15 cellular contexts compared by ENCODE assay signal in genomic region chr7:115183431-115184057, GRCh38.
DNase-seq lines count a peak whose midpoint lies in the region; FAIRE-seq and TF ChIP-seq lines count a peak whose summit lies in the region.
"Had no signal": no experiment of that assay in that cellular context is flagged by ENCODE, and none has a peak within 500 bp of the region (broad histone marks: within the 10 kb centered on the region; RNA-seq: fewer than 3 reads in every experiment).

No MANE protein-coding gene starts in this region.

- BruUV-seq in endothelial cell of umbilical vein (replicated peaks; lab: Mats Ljungman, UMichigan), result no TSS peak

- 93% methylated on average over 5 of the region's 5 CpGs for WGBS in prostate gland
- 94 to 95% methylated on average over 5 of the region's 5 CpGs for WGBS in GM23248 (ENCODE audit: low coverage in 1 of 2, low lambda C conversion rate in 2 of 2, missing lambda C conversion rate in 2 of 2), 2 experiments

- no peak overlapping the region for H3K27ac Mint-ChIP-seq in activated CD4-positive, alpha-beta T cell treated with anti-CD3 and anti-CD28 coated beads, Interleukin-2, amount 10 ng/mL, durations not matched to agents 24 days and 14 days
- H3K27ac Mint-ChIP-seq: activated CD4-positive, alpha-beta memory T cell treated with anti-CD3 and anti-CD28 coated beads for 36 hours had no signal

- no peaks in the 10 kb centered on the region for H3K9me2 ChIP-seq in GM23248 (ENCODE audit: insufficient read depth)

- H3K9me3 ChIP-seq in endothelial cell of umbilical vein (replicated peaks; ENCODE audit: control insufficient read depth, insufficient read depth, low read length) (no peaks in the 10 kb centered on the region), prostate gland (no peaks in the 10 kb centered on the region), GM23248 (ENCODE audit: low read depth) (no peaks in the 10 kb centered on the region)
- H3K9me3 ChIP-seq: A549, Peyer's patch, thyroid gland had no signal

- H3K4me2 ChIP-seq in endothelial cell of umbilical vein (ENCODE audit: insufficient read depth, low read length) (no peak overlapping the region), GM23248 (ENCODE audit: unreplicated experiment) (no peak overlapping the region)
- H3K4me2 ChIP-seq: A549 had no signal

- H3K4me1 ChIP-seq in endothelial cell of umbilical vein (ENCODE audit: control insufficient read depth, extremely low read depth, insufficient read depth, low read length) (no peaks in the 10 kb centered on the region), prostate gland (replicated peaks) (no peaks in the 10 kb centered on the region), GM23248 (ENCODE audit: insufficient read depth) (no peaks in the 10 kb centered on the region)
- H3K4me1 ChIP-seq: A549, Peyer's patch had no signal

- H3K4me3 ChIP-seq in endothelial cell of umbilical vein (replicated peaks in 1 of 3; ENCODE audit: insufficient read depth in 1 of 3, low read depth in 1 of 3, low read length in 3 of 3) (no peak overlapping the region), retinal pigment epithelial cell (ENCODE audit: low read length) (no peak overlapping the region), prostate gland (no peak overlapping the region), GM23248 (no peak overlapping the region)
- H3K4me3 ChIP-seq: A549, Peyer's patch, thyroid gland had no signal

- H3K79me2 ChIP-seq in endothelial cell of umbilical vein (ENCODE audit: control insufficient read depth, insufficient read depth, low read length) (no peaks in the 10 kb centered on the region), GM23248 (ENCODE audit: insufficient read depth) (no peaks in the 10 kb centered on the region)

- H4K20me1 ChIP-seq in endothelial cell of umbilical vein (replicated peaks; ENCODE audit: control insufficient read depth, extremely low read depth, insufficient read depth, low read length) (no peaks in the 10 kb centered on the region), GM23248 (ENCODE audit: insufficient read depth) (no peaks in the 10 kb centered on the region)

- TF ChIP-seq POLR2A in endothelial cell of umbilical vein (IDR thresholded peaks at IDR 0.05; ENCODE audit: low read depth, low read length) (no peak), prostate gland (IDR thresholded peaks at IDR 0.05) (no peak)

- no peaks in the 10 kb centered on the region for H3K36me3 ChIP-seq in endothelial cell of umbilical vein (ENCODE audit: control insufficient read depth in 2 of 2, extremely low read depth in 1 of 2, insufficient read depth in 2 of 2, low read length in 2 of 2)
- H3K36me3 ChIP-seq in prostate gland, result no peaks in the 10 kb centered on the region
- no peaks in the 10 kb centered on the region for H3K36me3 ChIP-seq in GM23248 (ENCODE audit: low read depth)
- H3K36me3 ChIP-seq: Peyer's patch, thyroid gland had no signal

- H2AFZ ChIP-seq in endothelial cell of umbilical vein (ENCODE audit: low read depth, low read length), result no peak overlapping the region
- H2AFZ ChIP-seq in GM23248, result no peak overlapping the region

- H3K9ac ChIP-seq in endothelial cell of umbilical vein (replicated peaks; ENCODE audit: extremely low read depth, insufficient read depth, low read length) (no peak overlapping the region), GM23248 (no peak overlapping the region)

- H3K27me3 Mint-ChIP-seq in activated CD4-positive, alpha-beta T cell treated with anti-CD3 and anti-CD28 coated beads, Interleukin-2, amount 10 ng/mL, durations not matched to agents 24 days and 14 days, result peaks cover 3% of the 10 kb centered on the region
- H3K27me3 Mint-ChIP-seq: activated CD4-positive, alpha-beta memory T cell treated with anti-CD3 and anti-CD28 coated beads for 36 hours had no signal

- no peaks in the 10 kb centered on the region for H3K27me3 ChIP-seq in endothelial cell of umbilical vein (ENCODE audit: control insufficient read depth in 2 of 2, insufficient read depth in 2 of 2, low read length in 2 of 2)
- no peaks in the 10 kb centered on the region for H3K27me3 ChIP-seq in prostate gland (replicated peaks; ENCODE audit: insufficient read depth)
- no peaks in the 10 kb centered on the region for H3K27me3 ChIP-seq in GM23248 (replicated peaks; ENCODE audit: insufficient read depth)
- H3K27me3 ChIP-seq: Peyer's patch, thyroid gland had no signal

- CTCF ChIA-PET in endothelial cell of umbilical vein (lab: Charles Lee), result interaction anchor here (1.1 to 1.7 kb wide), 3 partner anchors 12 to 92 kb away, joined by 3 to 5 read pairs (median 4); no protein-coding TSS in a partner anchor

- H3K27ac ChIP-seq in endothelial cell of umbilical vein (ENCODE audit: insufficient read depth, low read depth, low read length), result no peak overlapping the region
- H3K27ac ChIP-seq in prostate gland, result no peak overlapping the region
- H3K27ac ChIP-seq in GM23248, result no peak overlapping the region
- H3K27ac ChIP-seq: A549, Peyer's patch had no signal

- TF ChIP-seq CTCF in endothelial cell of umbilical vein (IDR thresholded peaks at IDR 0.05; ENCODE audit: extremely low read depth in 1 of 2, insufficient read depth in 1 of 2, low read depth in 1 of 2, low read length in 2 of 2) (no peak), retinal pigment epithelial cell (conservative IDR thresholded peaks at IDR 0.05; ENCODE audit: low read depth, low read length) (no peak), prostate gland (IDR thresholded peaks at IDR 0.05) (no peak)

- H3F3A ChIP-seq in GM23248 (ENCODE audit: insufficient read depth), result no peaks in the 10 kb centered on the region

- FAIRE-seq in endothelial cell of umbilical vein (lab: Jason Lieb, UNC), result no peak
- FAIRE-seq: A549 had no signal

- intact Hi-C loops in activated CD4-positive, alpha-beta T cell treated with anti-CD3 and anti-CD28 coated beads, Interleukin-2, amount 10 ng/mL, durations not matched to agents 24 days and 14 days (cut with micrococcal nuclease), result no loop called here
- intact Hi-C loops in endothelial cell of umbilical vein (cut with micrococcal nuclease) (no loop called here), prostate gland (cut with DNase I) (no loop called here)

- peak overlapping the region; percentile 25 for H3K4me3 Mint-ChIP-seq in activated CD4-positive, alpha-beta T cell treated with anti-CD3 and anti-CD28 coated beads, Interleukin-2, amount 10 ng/mL, durations not matched to agents 24 days and 14 days
- H3K4me3 Mint-ChIP-seq: activated CD4-positive, alpha-beta memory T cell treated with anti-CD3 and anti-CD28 coated beads for 36 hours had no signal

- in situ Hi-C loops in GM23248 (cut with MboI), result no loop called here

- peak; percentile 57 for DNase-seq in activated CD4-positive, alpha-beta T cell treated with anti-CD3 and anti-CD28 coated beads, Interleukin-2, amount 10 ng/mL, durations not matched to agents 24 days and 14 days
- no peak for DNase-seq in activated CD4-positive, alpha-beta T cell treated with anti-CD3 and anti-CD28 coated beads for 4 hours
- DNase-seq in OCI-M1 (lab: John Stamatoyannopoulos, UW), result peak; percentile 27
- no peak for DNase-seq in endothelial cell of umbilical vein (ENCODE audit: low read depth, low spot score)
- peak; percentile 39 for DNase-seq in retinal pigment epithelial cell (ENCODE audit: low read depth)
- DNase-seq in NCI-H2029 treated with DMSO at 0.1 percent for 48 hours (lab: John Stamatoyannopoulos, UW), result no peak
- DNase-seq in prostate gland (ENCODE audit: low spot score), result no peak
- DNase-seq in GM23248, result no peak
- DNase-seq: activated CD4-positive, alpha-beta memory T cell treated with anti-CD3 and anti-CD28 coated beads for 36 hours; activated gamma-delta T cell; NCI-H510A treated with DMSO at 0.1 percent for 48 hours; Peyer's patch; stimulated activated CD8-positive, alpha-beta memory T cell treated with anti-CD3 and anti-CD28 coated beads, Interleukin-4, amount 100 ng/mL, for 48 hours; thyroid gland had no signal

- peaks cover 3% of the 10 kb centered on the region for H3K9me3 Mint-ChIP-seq in activated CD4-positive, alpha-beta T cell treated with anti-CD3 and anti-CD28 coated beads, Interleukin-2, amount 10 ng/mL, durations not matched to agents 24 days and 14 days
- H3K9me3 Mint-ChIP-seq: activated CD4-positive, alpha-beta memory T cell treated with anti-CD3 and anti-CD28 coated beads for 36 hours had no signal

- peaks cover 12% of the 10 kb centered on the region for H3K4me1 Mint-ChIP-seq in activated CD4-positive, alpha-beta T cell treated with anti-CD3 and anti-CD28 coated beads, Interleukin-2, amount 10 ng/mL, durations not matched to agents 24 days and 14 days

- no peaks in the 10 kb centered on the region for H3K9me1 ChIP-seq in endothelial cell of umbilical vein (replicated peaks; ENCODE audit: control insufficient read depth, extremely low read depth, insufficient read depth, low read length)

- POLR2A ChIA-PET in endothelial cell of umbilical vein (lab: Charles Lee), result no interaction called here

- H3K36me3 Mint-ChIP-seq in activated CD4-positive, alpha-beta T cell treated with anti-CD3 and anti-CD28 coated beads, Interleukin-2, amount 10 ng/mL, durations not matched to agents 24 days and 14 days (ENCODE audit: low read depth), result no peaks in the 10 kb centered on the region
- H3K36me3 Mint-ChIP-seq: activated CD4-positive, alpha-beta memory T cell treated with anti-CD3 and anti-CD28 coated beads for 36 hours had no signal

- dilution Hi-C loops in endothelial cell of umbilical vein (cut with MboI; ENCODE audit: extremely low pct_ligation_motif_present, low sequenced_read_pairs), result no loop called here

TF ChIP-seq in endothelial cell of umbilical vein, 7 proteins besides CTCF, POLR2A, EP300 and RAD21:
- TF ChIP-seq FOS (IDR thresholded peaks at IDR 0.05; ENCODE audit: borderline replicate concordance, insufficient read depth, low read length) (no peak), GATA2 (IDR thresholded peaks at IDR 0.05; ENCODE audit: insufficient read depth, insufficient read length, low read depth, low read length) (peak; percentile 60), MYC (IDR thresholded peaks at IDR 0.05; ENCODE audit: low read depth, low read length) (no peak), EZH2 (IDR thresholded peaks at IDR 0.05; ENCODE audit: borderline replicate concordance, low read depth, low read length, severe bottlenecking) (no peak)

Comparison
In these comparisons a context has a peak if more than half of its experiments do, and no peak if none do; other contexts are left out.
1. DNase-seq: peak in activated CD4-positive, alpha-beta T cell treated with anti-CD3 and anti-CD28 coated beads, Interleukin-2, amount 10 ng/mL, durations not matched to agents 24 days and 14 days (single experiment), OCI-M1 (single experiment) and retinal pigment epithelial cell (single experiment); none in activated CD4-positive, alpha-beta T cell treated with anti-CD3 and anti-CD28 coated beads for 4 hours (0 of 2), endothelial cell of umbilical vein (single experiment), NCI-H2029 treated with DMSO at 0.1 percent for 48 hours (single experiment), prostate gland (single experiment) and GM23248 (single experiment).